Comparison of ENCODE assay signal across 8 cellular contexts in genomic region chr12:69290545-69291277, GRCh38. TPM values are rescaled to one million over a fixed set of nuclear protein-coding genes. Genes with fewer than 3 reads are reported as not detected.
DNase-seq lines count a peak whose midpoint lies in the region; ATAC-seq, FAIRE-seq and TF ChIP-seq lines count a peak whose summit lies in the region.

No MANE protein-coding gene starts in this region.

- peak; percentile 87 for FAIRE-seq in GM18507 (lab: Jason Lieb, UNC)

- intact Hi-C loops in ascending aorta (cut with DNase I) (no loop called here), spleen (cut with DNase I; ENCODE audit: low total_unique reads) (no loop called here)

- H3K27me3 ChIP-seq in ascending aorta (no peaks in the 10 kb centered on the region), spleen (replicated peaks in 1 of 7) (peaks cover 0 to 62% (median 13%) of the 10 kb centered on the region in 7 donors)

- H3K9me3 ChIP-seq in ascending aorta (no peaks in the 10 kb centered on the region), spleen (no peaks in the 10 kb centered on the region)

- H3K36me3 ChIP-seq in ascending aorta (no peaks in the 10 kb centered on the region), spleen (no peaks in the 10 kb centered on the region)

- H3K4me3 ChIP-seq in ascending aorta: no peak overlapping the region
- no peak overlapping the region for H3K4me3 ChIP-seq in spleen

- H3K4me1 ChIP-seq in ascending aorta: no peaks in the 10 kb centered on the region
- peaks cover 0 to 8% (median 6%) of the 10 kb centered on the region in 6 donors for H3K4me1 ChIP-seq in spleen

- no peak for TF ChIP-seq POLR2A in spleen (IDR thresholded peaks at IDR 0.05)

- TF ChIP-seq CTCF in ascending aorta (IDR thresholded peaks at IDR 0.05) (peak; percentile 32 to 54 (median 45)), spleen (IDR thresholded peaks at IDR 0.05 in 8 of 11, conservative IDR thresholded peaks at IDR 0.05 in 3 of 11) (peak; percentile 64 to 92 (median 83))

- ATAC-seq in HG02943 (IDR thresholded peaks at IDR 0.05; ENCODE audit: low read depth, unreplicated experiment): peak; percentile 98

- DNase-seq in 8988T (peak; percentile 14), GM18507 (ENCODE audit: extremely low spot score, insufficient read length, low read depth) (peak; percentile 28), NCI-H187 treated with DMSO at 0.1 percent for 48 hours (lab: John Stamatoyannopoulos, UW) (peak; percentile 15), T-helper 2 cell (peak; percentile 31 to 88 (median 61)), ascending aorta (ENCODE audit: low spot score in 2 of 2) (peak in 1 of 2 donors; percentile 67), iPS DF 19.7 (ENCODE audit: low read depth, low spot score) (peak; percentile 91), spleen (peak; percentile 83)

- H3K27ac ChIP-seq in ascending aorta (no peak overlapping the region), spleen (no peak overlapping the region)

- 32 to 35% (median 32%) methylated on average over 8 to 9 of the region's 9 CpGs for WGBS in spleen, 5 donors

RNA-seq across cellular contexts. Expression of gene CPSF6, which starts 51.3 kb away (rescaled TPM):
- total RNA-seq in ascending aorta (29.2 TPM), spleen (10 to 100 TPM; 47.5 to 75.7 (median 66.2) TPM)
- 10 to 100 TPM; 16.9 to 25.7 (median 18.6) TPM for polyA plus RNA-seq in spleen

RNA-seq across cellular contexts. Expression of gene LYZ, which starts 57.5 kb away (rescaled TPM):
- total RNA-seq in ascending aorta (4.5 TPM), spleen (100 to 1,000 TPM; 149 to 941 (median 318) TPM)
- 100 to 1,000 TPM in 2 of 3 donors, 10 to 100 TPM in 1; 96.3 to 166 (median 133) TPM for polyA plus RNA-seq in spleen

Comparison
In these comparisons a context has a peak if more than half of its experiments do, and no peak if none do; other contexts are left out.
1. RNA of gene LYZ, which starts 57.5 kb away (total RNA-seq): 149 to 941 TPM in spleen; 4.5 TPM in ascending aorta (single experiment); every median in the first group is over 10 times any median in the second.